7 cellular contexts compared by ENCODE assay signal in the genomic region with DNA sequence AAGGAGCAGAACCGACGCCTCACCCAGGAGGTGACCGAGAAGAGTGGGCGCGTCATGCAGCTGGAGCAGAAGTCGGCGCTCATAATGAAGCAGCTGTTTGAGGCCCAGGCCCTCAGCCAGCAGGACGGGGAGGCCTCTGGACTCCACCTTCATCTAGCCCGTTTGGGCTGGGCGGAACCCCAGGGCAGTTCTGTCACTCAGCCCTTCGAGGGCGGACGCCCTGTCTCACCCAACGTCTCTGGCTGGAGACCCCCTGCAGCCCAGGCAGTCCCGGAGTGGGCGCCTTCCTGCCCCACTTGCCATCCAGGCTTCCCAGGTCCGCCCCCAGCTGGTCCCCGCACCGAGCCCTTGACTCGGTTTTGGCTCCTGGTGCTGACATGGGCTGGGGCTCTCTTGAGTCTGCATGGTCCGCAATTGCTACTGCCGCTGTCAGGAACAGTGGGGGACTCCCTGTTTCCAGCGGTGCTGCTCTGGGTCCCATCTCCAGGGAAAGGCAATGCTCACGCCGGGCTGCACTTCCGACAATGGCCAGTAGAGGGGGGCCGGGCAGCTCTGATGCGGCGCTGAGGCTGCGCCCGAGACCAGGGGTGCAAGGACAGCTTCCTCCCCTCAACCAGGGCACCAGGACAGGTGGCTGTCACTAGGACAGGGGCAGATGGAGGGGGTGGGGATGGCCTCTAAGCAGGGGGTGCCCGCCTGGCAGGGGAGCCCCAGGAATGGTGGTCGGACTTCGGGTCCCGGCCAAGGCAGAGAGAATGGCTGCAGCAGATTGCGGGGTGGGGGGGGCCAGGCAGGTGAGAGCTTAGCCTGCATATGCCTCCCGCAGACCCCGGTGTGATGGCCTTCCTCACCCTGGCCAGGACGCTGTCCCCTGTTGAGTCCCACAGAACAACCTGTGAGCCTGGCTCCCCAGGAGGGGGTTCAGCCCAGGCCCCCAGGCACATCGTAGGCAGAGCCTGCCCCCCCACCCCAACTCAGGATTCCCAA.
DNase-seq lines count a peak whose midpoint lies in the region; ATAC-seq, FAIRE-seq and TF ChIP-seq lines count a peak whose summit lies in the region.

No MANE protein-coding gene starts in this region.

- CTCF ChIA-PET in activated naive CD4-positive, alpha-beta T cell treated with anti-CD3 and anti-CD28 coated beads, Interleukin-2, amount 10 ng/mL, durations not matched to agents 7 days and 5 days (lab: Charles Lee): interaction anchor here (0.7 to 1.5 kb wide), 9 partner anchors 11 to 333 kb away, joined by 3 to 4 read pairs (median 3); no protein-coding TSS in a partner anchor

- H3K4me3 Mint-ChIP-seq in activated naive CD4-positive, alpha-beta T cell treated with anti-CD3 and anti-CD28 coated beads, Interleukin-2, amount 10 ng/mL, durations not matched to agents 7 days and 5 days: no peak overlapping the region

- H3K4me1 Mint-ChIP-seq in activated naive CD4-positive, alpha-beta T cell treated with anti-CD3 and anti-CD28 coated beads, Interleukin-2, amount 10 ng/mL, durations not matched to agents 7 days and 5 days: no peaks in the 10 kb centered on the region

- in situ Hi-C loops in GM13976 (cut with MboI; ENCODE audit: low sequenced_read_pairs, unreplicated experiment): no loop called here

- peak overlapping the region; percentile 24 for H3K27ac Mint-ChIP-seq in activated naive CD4-positive, alpha-beta T cell treated with anti-CD3 and anti-CD28 coated beads, Interleukin-2, amount 10 ng/mL, durations not matched to agents 7 days and 5 days

- peak; percentile 79 for ATAC-seq in HG03432 (IDR thresholded peaks at IDR 0.05; ENCODE audit: unreplicated experiment)
- peak; percentile 75 for ATAC-seq in Right ventricle myocardium inferior

- FAIRE-seq in urothelium cell line (lab: Jason Lieb, UNC): no peak

- no peaks in the 10 kb centered on the region for H3K9me3 Mint-ChIP-seq in activated naive CD4-positive, alpha-beta T cell treated with anti-CD3 and anti-CD28 coated beads, Interleukin-2, amount 10 ng/mL, durations not matched to agents 7 days and 5 days

- no peaks in the 10 kb centered on the region for H3K27me3 Mint-ChIP-seq in activated naive CD4-positive, alpha-beta T cell treated with anti-CD3 and anti-CD28 coated beads, Interleukin-2, amount 10 ng/mL, durations not matched to agents 7 days and 5 days

- H3K36me3 Mint-ChIP-seq in activated naive CD4-positive, alpha-beta T cell treated with anti-CD3 and anti-CD28 coated beads, Interleukin-2, amount 10 ng/mL, durations not matched to agents 7 days and 5 days: peaks cover 13% of the 10 kb centered on the region

- TF ChIP-seq CTCF in GM13976 (IDR thresholded peaks at IDR 0.05; ENCODE audit: borderline replicate concordance, control extremely low read depth, extremely low read depth, insufficient read depth, missing control alignments): peak; percentile 97

- intact Hi-C loops in Right ventricle myocardium inferior (cut with DNase I) (loop anchor here (5.0 kb wide), 1 partner anchor 70 kb away; a partner anchor contains a TSS), posterior cingulate gyrus (cut with DNase I) (loop anchor here (5.0 to 10.0 kb wide), 3 partner anchors 70 to 185 kb away; a partner anchor contains a TSS)

- DNase-seq in GM13976 (ENCODE audit: low spot score) (peak; percentile 87), SK-N-DZ (ENCODE audit: low spot score) (peak; percentile 46), Right ventricle myocardium inferior (ENCODE audit: missing footprints) (peak; percentile 88), posterior cingulate gyrus (peak; percentile 53 to 97 (median 82)), urothelium cell line (ENCODE audit: low spot score) (peak; percentile 69)
- DNase-seq in activated naive CD4-positive, alpha-beta T cell treated with anti-CD3 and anti-CD28 coated beads, Interleukin-2, amount 10 ng/mL, durations not matched to agents 7 days and 5 days: peak; percentile 81

Comparison
In these comparisons a context has a peak if more than half of its experiments do, and no peak if none do; other contexts are left out.
1. Peak in every context shown above with its lines: DNase-seq and ATAC-seq.